Comparison of ENCODE assay signal across 20 cellular contexts in genomic region chr16:83624436-83625120, GRCh38.
"Had no signal": no experiment of that assay in that cellular context is flagged by ENCODE, and none has a peak within 500 bp of the region (broad histone marks: within the 10 kb centered on the region; RNA-seq: fewer than 3 reads in every experiment).

No MANE protein-coding gene starts in this region.

- H3K36me3 Mint-ChIP-seq: activated CD4-positive, alpha-beta memory T cell treated with anti-CD3 and anti-CD28 coated beads for 36 hours; activated naive CD8-positive, alpha-beta T cell treated with anti-CD3 and anti-CD28 coated beads, Interleukin-2, amount 10 ng/mL, durations not matched to agents 7 days and 5 days; naive thymus-derived CD8-positive, alpha-beta T cell; stimulated activated memory B cell treated with anti-CD40 and anti-IgM and Interleukin-4, amounts not matched to agents 10 μg/mL and 1 μg/mL and 100 μg/mL, for 72 hours had no signal

- H3K27me3 Mint-ChIP-seq: activated CD4-positive, alpha-beta memory T cell treated with anti-CD3 and anti-CD28 coated beads for 36 hours; activated naive CD8-positive, alpha-beta T cell treated with anti-CD3 and anti-CD28 coated beads, Interleukin-2, amount 10 ng/mL, durations not matched to agents 7 days and 5 days had no signal

- H3K27ac Mint-ChIP-seq: activated B cell treated with CpG ODN at 0.5 μM for 24 hours; activated CD4-positive, alpha-beta memory T cell treated with anti-CD3 and anti-CD28 coated beads for 36 hours; activated naive CD8-positive, alpha-beta T cell treated with anti-CD3 and anti-CD28 coated beads, Interleukin-2, amount 10 ng/mL, durations not matched to agents 7 days and 5 days; activated T-helper 2 cell treated with anti-CD3 and anti-CD28 coated beads, Interferon-gamma antibody, Interleukin-2, Interleukin-4, amounts not matched to agents 10 μg/mL and 5 μg/mL and 100 μg/mL, durations not matched to agents 14 hours and 24 hours and 36 hours; dendritic cell treated with granulocyte-macrophage colony-stimulating factor and Interleukin-4, amounts not matched to agents 40 ng/mL and 50 ng/mL, for 4 days; naive thymus-derived CD8-positive, alpha-beta T cell; stimulated activated memory B cell treated with anti-CD40 and anti-IgM and Interleukin-4, amounts not matched to agents 10 μg/mL and 1 μg/mL and 100 μg/mL, for 72 hours had no signal

- H3K9me3 Mint-ChIP-seq: activated B cell treated with CpG ODN at 0.5 μM for 24 hours; activated naive CD8-positive, alpha-beta T cell treated with anti-CD3 and anti-CD28 coated beads, Interleukin-2, amount 10 ng/mL, durations not matched to agents 7 days and 5 days; activated T-helper 2 cell treated with anti-CD3 and anti-CD28 coated beads, Interferon-gamma antibody, Interleukin-2, Interleukin-4, amounts not matched to agents 10 μg/mL and 5 μg/mL and 100 μg/mL, durations not matched to agents 14 hours and 24 hours and 36 hours; dendritic cell treated with granulocyte-macrophage colony-stimulating factor and Interleukin-4, amounts not matched to agents 40 ng/mL and 50 ng/mL, for 4 days; stimulated activated memory B cell treated with anti-CD40 and anti-IgM and Interleukin-4, amounts not matched to agents 10 μg/mL and 1 μg/mL and 100 μg/mL, for 72 hours had no signal

- DNase-seq: activated B cell treated with CpG ODN at 0.5 μM for 24 hours; activated CD4-positive, alpha-beta memory T cell treated with anti-CD3 and anti-CD28 coated beads for 36 hours; activated CD4-positive, alpha-beta T cell treated with anti-CD3 and anti-CD28 coated beads for 4 hours; activated naive CD4-positive, alpha-beta T cell treated with Interleukin-2 at 50 U/mL for 16 hours; activated naive CD8-positive, alpha-beta T cell treated with anti-CD3 and anti-CD28 coated beads, Interleukin-2, amount 10 ng/mL, durations not matched to agents 7 days and 5 days; activated T-cell treated with anti-CD3 and anti-CD28 coated beads, Interleukin-2, amount 50 U/mL, for 1 hour; amygdala; effector memory CD4-positive, alpha-beta T cell; esophagus squamous epithelium; left colon; lower lobe of right lung; naive thymus-derived CD8-positive, alpha-beta T cell; pancreas; spleen; stimulated activated CD4-positive, alpha-beta T cell treated with anti-CD3 and anti-CD28 coated beads, Interleukin-4, amount 100 ng/mL, for 4 hours; T-helper 2 cell; upper lobe of right lung had no signal

- ATAC-seq: left colon; lower lobe of right lung; naive thymus-derived CD8-positive, alpha-beta T cell; pancreas; stimulated activated memory B cell treated with anti-CD40 and anti-IgM and Interleukin-4, amounts not matched to agents 10 μg/mL and 1 μg/mL and 100 μg/mL, for 72 hours; upper lobe of right lung had no signal

- H3K4me3 Mint-ChIP-seq: activated B cell treated with CpG ODN at 0.5 μM for 24 hours; activated CD4-positive, alpha-beta memory T cell treated with anti-CD3 and anti-CD28 coated beads for 36 hours; activated naive CD8-positive, alpha-beta T cell treated with anti-CD3 and anti-CD28 coated beads, Interleukin-2, amount 10 ng/mL, durations not matched to agents 7 days and 5 days; dendritic cell treated with granulocyte-macrophage colony-stimulating factor and Interleukin-4, amounts not matched to agents 40 ng/mL and 50 ng/mL, for 4 days; naive thymus-derived CD8-positive, alpha-beta T cell; stimulated activated memory B cell treated with anti-CD40 and anti-IgM and Interleukin-4, amounts not matched to agents 10 μg/mL and 1 μg/mL and 100 μg/mL, for 72 hours had no signal

- H3K4me1 Mint-ChIP-seq: activated B cell treated with CpG ODN at 0.5 μM for 24 hours; activated naive CD8-positive, alpha-beta T cell treated with anti-CD3 and anti-CD28 coated beads, Interleukin-2, amount 10 ng/mL, durations not matched to agents 7 days and 5 days; stimulated activated memory B cell treated with anti-CD40 and anti-IgM and Interleukin-4, amounts not matched to agents 10 μg/mL and 1 μg/mL and 100 μg/mL, for 72 hours had no signal
